1 cellular context compared by ENCODE assay signal in the genomic region with DNA sequence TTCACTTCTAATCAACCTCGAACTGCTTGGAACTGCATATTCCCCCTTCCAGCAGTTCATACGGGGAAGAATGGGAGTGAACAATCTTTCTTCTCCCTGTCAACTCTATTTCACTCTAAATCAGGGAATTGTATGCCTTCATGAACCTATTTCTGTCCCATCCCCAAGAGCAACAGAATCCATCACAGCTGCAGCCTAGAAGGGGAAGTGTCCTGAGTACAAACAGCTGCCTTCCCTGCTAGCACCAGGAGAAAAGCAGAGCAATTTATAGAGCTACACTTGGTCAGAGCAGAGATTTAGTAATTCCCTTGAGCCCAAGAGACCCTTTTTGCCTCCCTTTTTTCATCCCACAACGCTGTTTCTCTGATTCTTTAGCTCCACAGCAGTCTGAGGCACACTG.
TF ChIP-seq lines count a peak whose summit lies in the region.

No MANE protein-coding gene starts in this region.

TF ChIP-seq in GM23338, 12 proteins besides CTCF, POLR2A, EP300 and RAD21 (continued from another document):
- TF ChIP-seq, protein P1, sequence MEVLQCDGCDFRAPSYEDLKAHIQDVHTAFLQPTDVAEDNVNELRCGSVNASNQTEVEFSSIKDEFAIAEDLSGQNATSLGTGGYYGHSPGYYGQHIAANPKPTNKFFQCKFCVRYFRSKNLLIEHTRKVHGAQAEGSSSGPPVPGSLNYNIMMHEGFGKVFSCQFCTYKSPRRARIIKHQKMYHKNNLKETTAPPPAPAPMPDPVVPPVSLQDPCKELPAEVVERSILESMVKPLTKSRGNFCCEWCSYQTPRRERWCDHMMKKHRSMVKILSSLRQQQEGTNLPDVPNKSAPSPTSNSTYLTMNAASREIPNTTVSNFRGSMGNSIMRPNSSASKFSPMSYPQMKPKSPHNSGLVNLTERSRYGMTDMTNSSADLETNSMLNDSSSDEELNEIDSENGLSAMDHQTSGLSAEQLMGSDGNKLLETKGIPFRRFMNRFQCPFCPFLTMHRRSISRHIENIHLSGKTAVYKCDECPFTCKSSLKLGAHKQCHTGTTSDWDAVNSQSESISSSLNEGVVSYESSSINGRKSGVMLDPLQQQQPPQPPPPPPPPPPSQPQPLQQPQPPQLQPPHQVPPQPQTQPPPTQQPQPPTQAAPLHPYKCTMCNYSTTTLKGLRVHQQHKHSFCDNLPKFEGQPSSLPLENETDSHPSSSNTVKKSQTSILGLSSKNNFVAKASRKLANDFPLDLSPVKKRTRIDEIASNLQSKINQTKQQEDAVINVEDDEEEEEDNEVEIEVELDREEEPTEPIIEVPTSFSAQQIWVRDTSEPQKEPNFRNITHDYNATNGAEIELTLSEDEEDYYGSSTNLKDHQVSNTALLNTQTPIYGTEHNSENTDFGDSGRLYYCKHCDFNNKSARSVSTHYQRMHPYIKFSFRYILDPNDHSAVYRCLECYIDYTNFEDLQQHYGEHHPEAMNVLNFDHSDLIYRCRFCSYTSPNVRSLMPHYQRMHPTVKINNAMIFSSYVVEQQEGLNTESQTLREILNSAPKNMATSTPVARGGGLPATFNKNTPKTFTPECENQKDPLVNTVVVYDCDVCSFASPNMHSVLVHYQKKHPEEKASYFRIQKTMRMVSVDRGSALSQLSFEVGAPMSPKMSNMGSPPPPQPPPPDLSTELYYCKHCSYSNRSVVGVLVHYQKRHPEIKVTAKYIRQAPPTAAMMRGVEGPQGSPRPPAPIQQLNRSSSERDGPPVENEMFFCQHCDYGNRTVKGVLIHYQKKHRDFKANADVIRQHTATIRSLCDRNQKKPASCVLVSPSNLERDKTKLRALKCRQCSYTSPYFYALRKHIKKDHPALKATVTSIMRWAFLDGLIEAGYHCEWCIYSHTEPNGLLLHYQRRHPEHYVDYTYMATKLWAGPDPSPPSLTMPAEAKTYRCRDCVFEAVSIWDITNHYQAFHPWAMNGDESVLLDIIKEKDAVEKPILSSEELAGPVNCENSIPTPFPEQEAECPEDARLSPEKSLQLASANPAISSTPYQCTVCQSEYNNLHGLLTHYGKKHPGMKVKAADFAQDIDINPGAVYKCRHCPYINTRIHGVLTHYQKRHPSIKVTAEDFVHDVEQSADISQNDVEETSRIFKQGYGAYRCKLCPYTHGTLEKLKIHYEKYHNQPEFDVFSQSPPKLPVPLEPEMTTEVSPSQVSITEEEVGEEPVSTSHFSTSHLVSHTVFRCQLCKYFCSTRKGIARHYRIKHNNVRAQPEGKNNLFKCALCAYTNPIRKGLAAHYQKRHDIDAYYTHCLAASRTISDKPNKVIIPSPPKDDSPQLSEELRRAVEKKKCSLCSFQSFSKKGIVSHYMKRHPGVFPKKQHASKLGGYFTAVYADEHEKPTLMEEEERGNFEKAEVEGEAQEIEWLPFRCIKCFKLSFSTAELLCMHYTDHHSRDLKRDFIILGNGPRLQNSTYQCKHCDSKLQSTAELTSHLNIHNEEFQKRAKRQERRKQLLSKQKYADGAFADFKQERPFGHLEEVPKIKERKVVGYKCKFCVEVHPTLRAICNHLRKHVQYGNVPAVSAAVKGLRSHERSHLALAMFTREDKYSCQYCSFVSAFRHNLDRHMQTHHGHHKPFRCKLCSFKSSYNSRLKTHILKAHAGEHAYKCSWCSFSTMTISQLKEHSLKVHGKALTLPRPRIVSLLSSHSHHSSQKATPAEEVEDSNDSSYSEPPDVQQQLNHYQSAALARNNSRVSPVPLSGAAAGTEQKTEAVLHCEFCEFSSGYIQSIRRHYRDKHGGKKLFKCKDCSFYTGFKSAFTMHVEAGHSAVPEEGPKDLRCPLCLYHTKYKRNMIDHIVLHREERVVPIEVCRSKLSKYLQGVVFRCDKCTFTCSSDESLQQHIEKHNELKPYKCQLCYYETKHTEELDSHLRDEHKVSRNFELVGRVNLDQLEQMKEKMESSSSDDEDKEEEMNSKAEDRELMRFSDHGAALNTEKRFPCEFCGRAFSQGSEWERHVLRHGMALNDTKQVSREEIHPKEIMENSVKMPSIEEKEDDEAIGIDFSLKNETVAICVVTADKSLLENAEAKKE (CRISPR knock-in tag; IDR thresholded peaks at IDR 0.05): no peak
TF ChIP-seq in GM23338: peak in this region for 0.
